ENCODE assay signal across 1 cellular context in the genomic region with DNA sequence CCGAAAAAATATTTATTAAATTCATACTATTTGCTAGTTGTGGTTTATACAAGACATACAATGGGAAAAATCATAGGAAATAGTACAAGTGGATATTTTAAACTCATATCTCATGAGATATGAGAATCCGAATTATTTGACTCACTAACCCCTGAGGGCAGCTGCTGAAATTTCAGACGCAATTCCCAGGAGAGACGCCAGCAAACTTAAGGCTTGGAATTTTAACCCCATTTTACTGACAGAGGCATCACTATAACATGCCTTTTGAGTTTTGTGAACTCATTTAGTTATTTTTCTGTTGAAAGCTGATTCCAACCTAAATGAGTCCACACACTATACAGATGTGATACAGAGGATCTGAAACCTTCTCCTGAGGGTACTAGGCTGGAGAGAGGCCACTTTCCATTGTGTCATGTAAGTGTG.
TF ChIP-seq lines count a peak whose summit lies in the region.

No MANE protein-coding gene starts in this region.

TF ChIP-seq in GM23338, 12 proteins besides CTCF, POLR2A, EP300 and RAD21 (continued from another document):
- TF ChIP-seq, protein P1, sequence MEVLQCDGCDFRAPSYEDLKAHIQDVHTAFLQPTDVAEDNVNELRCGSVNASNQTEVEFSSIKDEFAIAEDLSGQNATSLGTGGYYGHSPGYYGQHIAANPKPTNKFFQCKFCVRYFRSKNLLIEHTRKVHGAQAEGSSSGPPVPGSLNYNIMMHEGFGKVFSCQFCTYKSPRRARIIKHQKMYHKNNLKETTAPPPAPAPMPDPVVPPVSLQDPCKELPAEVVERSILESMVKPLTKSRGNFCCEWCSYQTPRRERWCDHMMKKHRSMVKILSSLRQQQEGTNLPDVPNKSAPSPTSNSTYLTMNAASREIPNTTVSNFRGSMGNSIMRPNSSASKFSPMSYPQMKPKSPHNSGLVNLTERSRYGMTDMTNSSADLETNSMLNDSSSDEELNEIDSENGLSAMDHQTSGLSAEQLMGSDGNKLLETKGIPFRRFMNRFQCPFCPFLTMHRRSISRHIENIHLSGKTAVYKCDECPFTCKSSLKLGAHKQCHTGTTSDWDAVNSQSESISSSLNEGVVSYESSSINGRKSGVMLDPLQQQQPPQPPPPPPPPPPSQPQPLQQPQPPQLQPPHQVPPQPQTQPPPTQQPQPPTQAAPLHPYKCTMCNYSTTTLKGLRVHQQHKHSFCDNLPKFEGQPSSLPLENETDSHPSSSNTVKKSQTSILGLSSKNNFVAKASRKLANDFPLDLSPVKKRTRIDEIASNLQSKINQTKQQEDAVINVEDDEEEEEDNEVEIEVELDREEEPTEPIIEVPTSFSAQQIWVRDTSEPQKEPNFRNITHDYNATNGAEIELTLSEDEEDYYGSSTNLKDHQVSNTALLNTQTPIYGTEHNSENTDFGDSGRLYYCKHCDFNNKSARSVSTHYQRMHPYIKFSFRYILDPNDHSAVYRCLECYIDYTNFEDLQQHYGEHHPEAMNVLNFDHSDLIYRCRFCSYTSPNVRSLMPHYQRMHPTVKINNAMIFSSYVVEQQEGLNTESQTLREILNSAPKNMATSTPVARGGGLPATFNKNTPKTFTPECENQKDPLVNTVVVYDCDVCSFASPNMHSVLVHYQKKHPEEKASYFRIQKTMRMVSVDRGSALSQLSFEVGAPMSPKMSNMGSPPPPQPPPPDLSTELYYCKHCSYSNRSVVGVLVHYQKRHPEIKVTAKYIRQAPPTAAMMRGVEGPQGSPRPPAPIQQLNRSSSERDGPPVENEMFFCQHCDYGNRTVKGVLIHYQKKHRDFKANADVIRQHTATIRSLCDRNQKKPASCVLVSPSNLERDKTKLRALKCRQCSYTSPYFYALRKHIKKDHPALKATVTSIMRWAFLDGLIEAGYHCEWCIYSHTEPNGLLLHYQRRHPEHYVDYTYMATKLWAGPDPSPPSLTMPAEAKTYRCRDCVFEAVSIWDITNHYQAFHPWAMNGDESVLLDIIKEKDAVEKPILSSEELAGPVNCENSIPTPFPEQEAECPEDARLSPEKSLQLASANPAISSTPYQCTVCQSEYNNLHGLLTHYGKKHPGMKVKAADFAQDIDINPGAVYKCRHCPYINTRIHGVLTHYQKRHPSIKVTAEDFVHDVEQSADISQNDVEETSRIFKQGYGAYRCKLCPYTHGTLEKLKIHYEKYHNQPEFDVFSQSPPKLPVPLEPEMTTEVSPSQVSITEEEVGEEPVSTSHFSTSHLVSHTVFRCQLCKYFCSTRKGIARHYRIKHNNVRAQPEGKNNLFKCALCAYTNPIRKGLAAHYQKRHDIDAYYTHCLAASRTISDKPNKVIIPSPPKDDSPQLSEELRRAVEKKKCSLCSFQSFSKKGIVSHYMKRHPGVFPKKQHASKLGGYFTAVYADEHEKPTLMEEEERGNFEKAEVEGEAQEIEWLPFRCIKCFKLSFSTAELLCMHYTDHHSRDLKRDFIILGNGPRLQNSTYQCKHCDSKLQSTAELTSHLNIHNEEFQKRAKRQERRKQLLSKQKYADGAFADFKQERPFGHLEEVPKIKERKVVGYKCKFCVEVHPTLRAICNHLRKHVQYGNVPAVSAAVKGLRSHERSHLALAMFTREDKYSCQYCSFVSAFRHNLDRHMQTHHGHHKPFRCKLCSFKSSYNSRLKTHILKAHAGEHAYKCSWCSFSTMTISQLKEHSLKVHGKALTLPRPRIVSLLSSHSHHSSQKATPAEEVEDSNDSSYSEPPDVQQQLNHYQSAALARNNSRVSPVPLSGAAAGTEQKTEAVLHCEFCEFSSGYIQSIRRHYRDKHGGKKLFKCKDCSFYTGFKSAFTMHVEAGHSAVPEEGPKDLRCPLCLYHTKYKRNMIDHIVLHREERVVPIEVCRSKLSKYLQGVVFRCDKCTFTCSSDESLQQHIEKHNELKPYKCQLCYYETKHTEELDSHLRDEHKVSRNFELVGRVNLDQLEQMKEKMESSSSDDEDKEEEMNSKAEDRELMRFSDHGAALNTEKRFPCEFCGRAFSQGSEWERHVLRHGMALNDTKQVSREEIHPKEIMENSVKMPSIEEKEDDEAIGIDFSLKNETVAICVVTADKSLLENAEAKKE (CRISPR knock-in tag; IDR thresholded peaks at IDR 0.05): no peak
- TF ChIP-seq, protein P2, sequence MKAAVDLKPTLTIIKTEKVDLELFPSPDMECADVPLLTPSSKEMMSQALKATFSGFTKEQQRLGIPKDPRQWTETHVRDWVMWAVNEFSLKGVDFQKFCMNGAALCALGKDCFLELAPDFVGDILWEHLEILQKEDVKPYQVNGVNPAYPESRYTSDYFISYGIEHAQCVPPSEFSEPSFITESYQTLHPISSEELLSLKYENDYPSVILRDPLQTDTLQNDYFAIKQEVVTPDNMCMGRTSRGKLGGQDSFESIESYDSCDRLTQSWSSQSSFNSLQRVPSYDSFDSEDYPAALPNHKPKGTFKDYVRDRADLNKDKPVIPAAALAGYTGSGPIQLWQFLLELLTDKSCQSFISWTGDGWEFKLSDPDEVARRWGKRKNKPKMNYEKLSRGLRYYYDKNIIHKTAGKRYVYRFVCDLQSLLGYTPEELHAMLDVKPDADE (IDR thresholded peaks at IDR 0.05): no peak
- TF ChIP-seq STAT1 (IDR thresholded peaks at IDR 0.05; ENCODE audit: unreplicated experiment) (no peak), ZNF114 (CRISPR knock-in tag; IDR thresholded peaks at IDR 0.05) (no peak), NANOG (IDR thresholded peaks at IDR 0.05; ENCODE audit: borderline replicate concordance) (no peak)
